Comparison of ENCODE assay signal across 36 cellular contexts in the genomic region with DNA sequence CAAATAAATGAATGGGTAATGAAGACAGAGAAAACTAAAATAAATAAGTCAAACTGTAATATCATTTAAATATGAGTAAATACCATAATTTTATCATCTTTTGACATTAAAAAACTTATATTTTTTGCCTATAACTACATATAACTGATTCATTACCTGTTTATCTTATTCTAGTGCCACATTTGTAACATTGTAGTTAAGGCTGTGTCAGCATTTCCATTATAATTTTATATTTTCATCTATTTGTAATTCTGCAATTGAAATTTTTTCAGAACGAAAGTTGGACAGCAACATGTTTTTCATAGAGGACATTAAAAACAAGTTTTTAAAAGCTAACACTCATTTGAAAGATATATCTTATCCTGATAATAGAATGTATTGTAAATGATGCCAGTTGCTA.
"Had no signal": no experiment of that assay in that cellular context is flagged by ENCODE, and none has a peak within 500 bp of the region (broad histone marks: within the 10 kb centered on the region; RNA-seq: fewer than 3 reads in every experiment).

No MANE protein-coding gene starts in this region.

- DNase-seq: activated B cell treated with CpG ODN at 0.5 μM for 24 hours; activated CD4-positive, alpha-beta memory T cell treated with anti-CD3 and anti-CD28 coated beads, Interleukin-2, amount 10 ng/mL, durations not matched to agents 7 days and 5 days; activated CD4-positive, alpha-beta T cell treated with anti-CD3 and anti-CD28 coated beads for 48 hours; activated CD4-positive, alpha-beta T cell treated with anti-CD3 and anti-CD28 coated beads, Interleukin-2, amount 10 ng/mL, durations not matched to agents 7 days and 5 days; activated CD4-positive, alpha-beta T cell treated with anti-CD3 and anti-CD28 coated beads, Interleukin-2, amount 50 U/mL, for 48 hours; activated CD4-positive, CD25-positive, alpha-beta regulatory T cell treated with anti-CD3 and anti-CD28 coated beads, Interleukin-2, amount 50 U/mL, for 72 hours; activated CD8-positive, alpha-beta memory T cell treated with anti-CD3 and anti-CD28 coated beads for 24 hours; activated CD8-positive, alpha-beta memory T cell treated with anti-CD3 and anti-CD28 coated beads, Interleukin-2, amount 50 U/mL, for 4 hours; activated CD8-positive, alpha-beta T cell treated with anti-CD3 and anti-CD28 coated beads, Interleukin-2, amount 10 ng/mL, durations not matched to agents 7 days and 5 days; activated effector memory CD4-positive, alpha-beta T cell treated with anti-CD3 and anti-CD28 coated beads, Interleukin-2, amount 50 U/mL, for 16 hours; activated gamma-delta T cell treated with Interleukin-2 at 50 U/mL for 16 hours; activated naive CD4-positive, alpha-beta T cell; activated naive CD4-positive, alpha-beta T cell treated with anti-CD3 and anti-CD28 coated beads for 36 hours; activated naive CD4-positive, alpha-beta T cell treated with anti-CD3 and anti-CD28 coated beads, Interleukin-2, amount 50 U/mL, for 16 hours; activated naive CD8-positive, alpha-beta T cell treated with anti-CD3 and anti-CD28 coated beads for 36 hours; activated T-cell treated with anti-CD3 and anti-CD28 coated beads for 4 hours; activated T-cell treated with anti-CD3 and anti-CD28 coated beads, Interleukin-2, amount 50 U/mL, for 1 hour; activated T-cell treated with anti-CD3 and anti-CD28 coated beads, Interleukin-2, amount 50 U/mL, for 4 hours; activated T-cell treated with anti-CD3 and anti-CD28 coated beads, Interleukin-2, amount 50 U/mL, for 72 hours; adrenal gland; amniotic stem cell; aorta; body of pancreas; brain microvascular endothelial cell; central memory CD4-positive, alpha-beta T cell; T-helper 1 cell; T-helper 2 cell; T-helper 9 cell had no signal

- H3K9me3 Mint-ChIP-seq: activated B cell treated with CpG ODN at 0.5 μM for 24 hours had no signal

- H3K36me3 ChIP-seq: adrenal gland, brain microvascular endothelial cell, breast epithelium had no signal

- H3K36me3 Mint-ChIP-seq: activated naive CD4-positive, alpha-beta T cell treated with anti-CD3 and anti-CD28 coated beads, Interleukin-2, amount 50 U/mL, for 72 hours; activated naive CD8-positive, alpha-beta T cell treated with anti-CD3 and anti-CD28 coated beads for 36 hours had no signal

- H3K27me3 Mint-ChIP-seq: activated B cell treated with CpG ODN at 0.5 μM for 24 hours; activated CD4-positive, alpha-beta memory T cell treated with anti-CD3 and anti-CD28 coated beads, Interleukin-2, amount 10 ng/mL, durations not matched to agents 7 days and 5 days; activated CD4-positive, alpha-beta T cell treated with anti-CD3 and anti-CD28 coated beads, Interleukin-2, amount 10 ng/mL, durations not matched to agents 7 days and 5 days; activated naive CD8-positive, alpha-beta T cell treated with anti-CD3 and anti-CD28 coated beads for 36 hours; activated T-helper 17 cell treated with anti-CD3 and anti-CD28 coated beads, Interleukin-2, amount 50 U/mL, for 72 hours had no signal

- H3K4me3 Mint-ChIP-seq: activated B cell treated with CpG ODN at 0.5 μM for 24 hours; activated CD4-positive, alpha-beta memory T cell treated with anti-CD3 and anti-CD28 coated beads, Interleukin-2, amount 10 ng/mL, durations not matched to agents 7 days and 5 days; activated CD4-positive, alpha-beta T cell treated with anti-CD3 and anti-CD28 coated beads, Interleukin-2, amount 10 ng/mL, durations not matched to agents 7 days and 5 days; activated CD8-positive, alpha-beta T cell treated with anti-CD3 and anti-CD28 coated beads, Interleukin-2, amount 10 ng/mL, durations not matched to agents 7 days and 5 days; activated naive CD4-positive, alpha-beta T cell treated with anti-CD3 and anti-CD28 coated beads for 36 hours; activated naive CD8-positive, alpha-beta T cell treated with anti-CD3 and anti-CD28 coated beads for 36 hours; activated T-cell treated with anti-CD3 and anti-CD28 coated beads, Interleukin-2, amount 50 U/mL, for 4 hours; activated T-cell treated with anti-CD3 and anti-CD28 coated beads, Interleukin-2, amount 50 U/mL, for 72 hours; activated T-helper 1 cell treated with anti-CD3 and anti-CD28 coated beads, Interleukin-12 subunit alpha, Interleukin-12 subunit beta, Interleukin-2, Interleukin-4 antibody, amounts not matched to agents 30 ng/mL and 10 ng/mL and 1 ng/mL, durations not matched to agents 14 hours and 24 hours and 36 hours; activated T-helper 17 cell treated with anti-CD3 and anti-CD28 coated beads, Interleukin-2, amount 50 U/mL, for 72 hours; T-helper 1 cell treated with Interleukin-12 subunit alpha and Interleukin-12 subunit beta and Interleukin-4 antibody, amounts not matched to agents 30 μg/mL and 1 μg/mL, for 36 hours; T-helper 2 cell treated with Interferon-gamma antibody and Interleukin-4, amounts not matched to agents 5 μg/mL and 100 μg/mL, for 36 hours had no signal

- H3K4me3 ChIP-seq: adrenal gland, body of pancreas, breast epithelium had no signal

- H3K27me3 ChIP-seq: adrenal gland, body of pancreas, brain microvascular endothelial cell, breast epithelium had no signal

- FAIRE-seq: astrocyte had no signal

- H3K9me3 ChIP-seq: adrenal gland, body of pancreas, breast epithelium had no signal

- H3K27ac Mint-ChIP-seq: activated B cell treated with CpG ODN at 0.5 μM for 24 hours; activated CD4-positive, alpha-beta memory T cell treated with anti-CD3 and anti-CD28 coated beads, Interleukin-2, amount 10 ng/mL, durations not matched to agents 7 days and 5 days; activated CD4-positive, alpha-beta T cell treated with anti-CD3 and anti-CD28 coated beads, Interleukin-2, amount 10 ng/mL, durations not matched to agents 7 days and 5 days; activated CD8-positive, alpha-beta T cell treated with anti-CD3 and anti-CD28 coated beads, Interleukin-2, amount 10 ng/mL, durations not matched to agents 7 days and 5 days; activated naive CD4-positive, alpha-beta T cell treated with anti-CD3 and anti-CD28 coated beads for 36 hours; activated naive CD4-positive, alpha-beta T cell treated with anti-CD3 and anti-CD28 coated beads, Interleukin-2, amount 50 U/mL, for 72 hours; activated naive CD8-positive, alpha-beta T cell treated with anti-CD3 and anti-CD28 coated beads for 36 hours; activated T-cell treated with anti-CD3 and anti-CD28 coated beads, Interleukin-2, amount 50 U/mL, for 72 hours; activated T-helper 1 cell treated with anti-CD3 and anti-CD28 coated beads, Interleukin-12 subunit alpha, Interleukin-12 subunit beta, Interleukin-2, Interleukin-4 antibody, amounts not matched to agents 30 ng/mL and 10 ng/mL and 1 ng/mL, durations not matched to agents 14 hours and 24 hours and 36 hours; activated T-helper 17 cell treated with anti-CD3 and anti-CD28 coated beads, Interleukin-2, amount 50 U/mL, for 72 hours; T-helper 1 cell treated with Interleukin-12 subunit alpha and Interleukin-12 subunit beta and Interleukin-4 antibody, amounts not matched to agents 30 μg/mL and 1 μg/mL, for 36 hours; T-helper 2 cell treated with Interferon-gamma antibody and Interleukin-4, amounts not matched to agents 5 μg/mL and 100 μg/mL, for 36 hours had no signal

- H3K4me1 Mint-ChIP-seq: activated CD4-positive, alpha-beta memory T cell treated with anti-CD3 and anti-CD28 coated beads, Interleukin-2, amount 10 ng/mL, durations not matched to agents 7 days and 5 days; activated CD4-positive, alpha-beta T cell treated with anti-CD3 and anti-CD28 coated beads, Interleukin-2, amount 10 ng/mL, durations not matched to agents 7 days and 5 days; activated naive CD8-positive, alpha-beta T cell treated with anti-CD3 and anti-CD28 coated beads for 36 hours; activated T-helper 17 cell treated with anti-CD3 and anti-CD28 coated beads, Interleukin-2, amount 50 U/mL, for 72 hours had no signal

- H3K27ac ChIP-seq: adrenal gland, body of pancreas, brain microvascular endothelial cell, breast epithelium, VCaP had no signal

- ATAC-seq: activated CD8-positive, alpha-beta T cell treated with anti-CD3 and anti-CD28 coated beads, Interleukin-2, amount 10 ng/mL, durations not matched to agents 7 days and 5 days; activated naive CD4-positive, alpha-beta T cell treated with anti-CD3 and anti-CD28 coated beads, Interleukin-2, amount 50 U/mL, for 72 hours; activated T-cell treated with anti-CD3 and anti-CD28 coated beads, Interleukin-2, amount 50 U/mL, for 4 hours; activated T-cell treated with anti-CD3 and anti-CD28 coated beads, Interleukin-2, amount 50 U/mL, for 72 hours; activated T-helper 17 cell treated with anti-CD3 and anti-CD28 coated beads, Interleukin-2, amount 50 U/mL, for 72 hours; body of pancreas had no signal

- H3K4me1 ChIP-seq: adrenal gland, body of pancreas, breast epithelium had no signal
